ENCODE assay signal across 17 cellular contexts in the genomic region with DNA sequence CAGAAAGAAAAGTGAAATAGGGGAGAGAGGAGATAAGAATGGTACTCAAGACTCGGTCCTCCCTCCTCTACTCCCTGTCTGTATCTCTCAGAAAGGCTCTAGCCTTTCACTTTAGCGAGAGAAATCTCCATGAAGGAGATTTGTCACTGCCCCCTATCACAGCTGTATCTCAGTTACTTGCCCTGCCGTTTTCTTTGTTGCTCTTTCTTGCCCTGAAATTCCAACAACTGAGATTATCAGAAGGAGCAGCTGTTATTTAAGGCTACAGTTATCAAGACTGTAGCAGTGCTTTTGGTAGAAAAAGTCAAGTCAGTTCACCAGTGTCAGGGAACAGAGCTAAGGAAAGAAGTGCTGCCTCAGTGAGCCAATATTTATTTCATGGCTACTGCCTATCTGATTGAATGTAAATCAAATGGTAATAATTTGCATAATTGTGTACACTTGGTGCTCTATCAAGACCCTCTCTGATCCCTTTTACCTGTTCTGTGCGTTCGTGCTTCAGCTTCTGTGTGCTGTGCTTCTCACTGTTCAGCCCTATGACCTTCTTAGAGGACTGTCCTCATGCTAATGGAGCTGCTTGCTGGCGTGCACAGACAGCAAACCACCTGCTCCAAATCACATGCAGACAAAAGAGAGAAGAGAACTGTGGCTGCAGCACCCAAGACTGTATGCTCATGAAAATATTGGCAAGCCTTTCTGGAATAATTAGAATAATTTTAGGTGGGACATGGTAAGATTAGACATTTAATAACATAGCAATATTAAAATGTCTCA.
DNase-seq lines count a peak whose midpoint lies in the region; ATAC-seq and TF ChIP-seq lines count a peak whose summit lies in the region.
"Had no signal": no experiment of that assay in that cellular context is flagged by ENCODE, and none has a peak within 500 bp of the region (broad histone marks: within the 10 kb centered on the region; RNA-seq: fewer than 3 reads in every experiment).

No MANE protein-coding gene starts in this region.

- peaks cover 0 to 3% (median 0%) of the 10 kb centered on the region in 5 experiments for H3K9me3 Mint-ChIP-seq in brain

- ATAC-seq in GM21786 (IDR thresholded peaks at IDR 0.05; ENCODE audit: unreplicated experiment) (no peak), GM19351 (IDR thresholded peaks at IDR 0.05; ENCODE audit: unreplicated experiment) (no peak)
- ATAC-seq: GM12878, HepG2, Panc1, Right ventricle myocardium inferior had no signal

- H3K4me1 Mint-ChIP-seq in brain: peaks cover 30% of the 10 kb centered on the region

- no peak overlapping the region for H3K4me3 Mint-ChIP-seq in brain

- TF ChIP-seq CTCF in brain (conservative IDR thresholded peaks at IDR 0.05): no peak

- no peaks in the 10 kb centered on the region for H3K27me3 Mint-ChIP-seq in brain

- peak overlapping the region in 3 of 5 experiments; percentile 5 to 63 (median 23) for H3K27ac Mint-ChIP-seq in brain

- H3K36me3 Mint-ChIP-seq in brain: no peaks in the 10 kb centered on the region

- DNase-seq in NCI-H1105 (lab: John Stamatoyannopoulos, UW): peak; percentile 32
- DNase-seq in NCI-H526 treated with DMSO at 0.1 percent for 48 hours (lab: John Stamatoyannopoulos, UW): peak; percentile 62
- DNase-seq in pons (ENCODE audit: low spot score): peak; percentile 16
- no peak for DNase-seq in glomerular visceral epithelial cell (ENCODE audit: extremely low spot score)
- DNase-seq: AML-193, DMS53, H7, NCI-H1092, NCI-H187 treated with DMSO at 0.1 percent for 48 hours, NCI-H510A treated with DMSO at 0.1 percent for 48 hours had no signal
